ENCODE assay signal across 1 cellular context in the genomic region with DNA sequence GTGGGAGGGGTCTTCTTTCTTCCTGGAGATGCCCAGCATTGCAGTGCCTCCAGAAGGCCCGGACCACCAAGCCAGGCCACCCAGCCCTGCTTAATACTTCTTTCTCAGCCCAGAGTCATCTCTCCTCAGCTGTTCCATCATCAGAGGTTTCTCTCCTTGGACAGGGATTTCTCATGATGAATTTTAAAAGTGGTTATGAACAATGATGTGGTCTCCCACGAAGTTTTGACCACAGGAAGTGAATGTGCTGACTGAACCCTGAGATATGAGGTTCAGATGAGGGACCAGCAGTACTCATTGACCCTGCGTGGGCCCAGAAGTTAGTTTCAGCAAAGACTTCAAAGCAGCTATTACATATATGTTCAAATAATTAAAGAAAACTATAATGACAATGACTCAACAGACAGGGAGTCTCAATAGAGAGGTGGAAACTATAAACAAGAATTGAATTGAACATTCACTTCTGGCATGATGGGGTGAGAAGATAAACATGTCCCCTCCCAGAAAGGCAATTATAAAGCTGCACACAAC.
TF ChIP-seq lines count a peak whose summit lies in the region.

No MANE protein-coding gene starts in this region.

TF ChIP-seq in GM12878, 131 proteins besides CTCF, POLR2A, EP300 and RAD21 (continued from another document):
- TF ChIP-seq EED (IDR thresholded peaks at IDR 0.05; ENCODE audit: low read depth) = no peak
- no peak for TF ChIP-seq IRF4 (IDR thresholded peaks at IDR 0.05; ENCODE audit: low read depth, low read length)
- 0 out of 2 replicates have a peak, but pooled peaks have one; percentile 25 for TF ChIP-seq GABPA (IDR thresholded peaks at IDR 0.05; ENCODE audit: low read depth)
- no peak for TF ChIP-seq YY1 (IDR thresholded peaks at IDR 0.05; ENCODE audit: low read depth, low read length)
- peak; percentile 96 for TF ChIP-seq RUNX3 (IDR thresholded peaks at IDR 0.05; ENCODE audit: low read length)
- TF ChIP-seq IKZF1 (conservative IDR thresholded peaks at IDR 0.05) = no peak; the same call in 1 of the 2 replicates
- TF ChIP-seq SMC3 (IDR thresholded peaks at IDR 0.05; ENCODE audit: borderline replicate concordance, low read length) = no peak
- TF ChIP-seq SP1 (IDR thresholded peaks at IDR 0.05; ENCODE audit: low read depth, low read length) = no peak
- TF ChIP-seq NBN (IDR thresholded peaks at IDR 0.05) = no peak
- peak in 1 of 2 experiments; percentile 28; a peak in 1 of 4 replicates for TF ChIP-seq IKZF2 (IDR thresholded peaks at IDR 0.05)
- TF ChIP-seq BHLHE40 (IDR thresholded peaks at IDR 0.05; ENCODE audit: borderline replicate concordance in 1 of 2, low read depth in 2 of 2, low read length in 1 of 2) = peak; percentile 32 to 38; a peak in 1 of 4 replicates
- TF ChIP-seq HDGF (IDR thresholded peaks at IDR 0.05) = no peak
- peak; percentile 76 for TF ChIP-seq BCL11A (IDR thresholded peaks at IDR 0.05; ENCODE audit: low read depth, low read length)
- TF ChIP-seq CREB1 (IDR thresholded peaks at IDR 0.05; ENCODE audit: low read depth) = peak; percentile 41; the same call in 1 of the 2 replicates
- peak; percentile 36; the same call in 1 of the 2 replicates for TF ChIP-seq JUNB (IDR thresholded peaks at IDR 0.05)
- no peak for TF ChIP-seq SUZ12 (IDR thresholded peaks at IDR 0.05; ENCODE audit: unreplicated experiment)
- TF ChIP-seq POLR2AphosphoS5 (IDR thresholded peaks at IDR 0.05; ENCODE audit: low read length) = no peak
- TF ChIP-seq PML (IDR thresholded peaks at IDR 0.05; ENCODE audit: low read length) = no peak
- TF ChIP-seq, protein P1, sequence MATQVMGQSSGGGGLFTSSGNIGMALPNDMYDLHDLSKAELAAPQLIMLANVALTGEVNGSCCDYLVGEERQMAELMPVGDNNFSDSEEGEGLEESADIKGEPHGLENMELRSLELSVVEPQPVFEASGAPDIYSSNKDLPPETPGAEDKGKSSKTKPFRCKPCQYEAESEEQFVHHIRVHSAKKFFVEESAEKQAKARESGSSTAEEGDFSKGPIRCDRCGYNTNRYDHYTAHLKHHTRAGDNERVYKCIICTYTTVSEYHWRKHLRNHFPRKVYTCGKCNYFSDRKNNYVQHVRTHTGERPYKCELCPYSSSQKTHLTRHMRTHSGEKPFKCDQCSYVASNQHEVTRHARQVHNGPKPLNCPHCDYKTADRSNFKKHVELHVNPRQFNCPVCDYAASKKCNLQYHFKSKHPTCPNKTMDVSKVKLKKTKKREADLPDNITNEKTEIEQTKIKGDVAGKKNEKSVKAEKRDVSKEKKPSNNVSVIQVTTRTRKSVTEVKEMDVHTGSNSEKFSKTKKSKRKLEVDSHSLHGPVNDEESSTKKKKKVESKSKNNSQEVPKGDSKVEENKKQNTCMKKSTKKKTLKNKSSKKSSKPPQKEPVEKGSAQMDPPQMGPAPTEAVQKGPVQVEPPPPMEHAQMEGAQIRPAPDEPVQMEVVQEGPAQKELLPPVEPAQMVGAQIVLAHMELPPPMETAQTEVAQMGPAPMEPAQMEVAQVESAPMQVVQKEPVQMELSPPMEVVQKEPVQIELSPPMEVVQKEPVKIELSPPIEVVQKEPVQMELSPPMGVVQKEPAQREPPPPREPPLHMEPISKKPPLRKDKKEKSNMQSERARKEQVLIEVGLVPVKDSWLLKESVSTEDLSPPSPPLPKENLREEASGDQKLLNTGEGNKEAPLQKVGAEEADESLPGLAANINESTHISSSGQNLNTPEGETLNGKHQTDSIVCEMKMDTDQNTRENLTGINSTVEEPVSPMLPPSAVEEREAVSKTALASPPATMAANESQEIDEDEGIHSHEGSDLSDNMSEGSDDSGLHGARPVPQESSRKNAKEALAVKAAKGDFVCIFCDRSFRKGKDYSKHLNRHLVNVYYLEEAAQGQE (IDR thresholded peaks at IDR 0.05; ENCODE audit: low read depth, low read length) = no peak
- no peak for TF ChIP-seq POU2F2 (IDR thresholded peaks at IDR 0.05; ENCODE audit: borderline replicate concordance, low read depth, low read length)
- peak; percentile 72 for TF ChIP-seq NFIC (IDR thresholded peaks at IDR 0.05; ENCODE audit: low read depth, low read length)
- TF ChIP-seq, protein P2, sequence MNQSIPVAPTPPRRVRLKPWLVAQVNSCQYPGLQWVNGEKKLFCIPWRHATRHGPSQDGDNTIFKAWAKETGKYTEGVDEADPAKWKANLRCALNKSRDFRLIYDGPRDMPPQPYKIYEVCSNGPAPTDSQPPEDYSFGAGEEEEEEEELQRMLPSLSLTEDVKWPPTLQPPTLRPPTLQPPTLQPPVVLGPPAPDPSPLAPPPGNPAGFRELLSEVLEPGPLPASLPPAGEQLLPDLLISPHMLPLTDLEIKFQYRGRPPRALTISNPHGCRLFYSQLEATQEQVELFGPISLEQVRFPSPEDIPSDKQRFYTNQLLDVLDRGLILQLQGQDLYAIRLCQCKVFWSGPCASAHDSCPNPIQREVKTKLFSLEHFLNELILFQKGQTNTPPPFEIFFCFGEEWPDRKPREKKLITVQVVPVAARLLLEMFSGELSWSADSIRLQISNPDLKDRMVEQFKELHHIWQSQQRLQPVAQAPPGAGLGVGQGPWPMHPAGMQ (IDR thresholded peaks at IDR 0.05; ENCODE audit: borderline replicate concordance) = no peak
- TF ChIP-seq, protein P3, sequence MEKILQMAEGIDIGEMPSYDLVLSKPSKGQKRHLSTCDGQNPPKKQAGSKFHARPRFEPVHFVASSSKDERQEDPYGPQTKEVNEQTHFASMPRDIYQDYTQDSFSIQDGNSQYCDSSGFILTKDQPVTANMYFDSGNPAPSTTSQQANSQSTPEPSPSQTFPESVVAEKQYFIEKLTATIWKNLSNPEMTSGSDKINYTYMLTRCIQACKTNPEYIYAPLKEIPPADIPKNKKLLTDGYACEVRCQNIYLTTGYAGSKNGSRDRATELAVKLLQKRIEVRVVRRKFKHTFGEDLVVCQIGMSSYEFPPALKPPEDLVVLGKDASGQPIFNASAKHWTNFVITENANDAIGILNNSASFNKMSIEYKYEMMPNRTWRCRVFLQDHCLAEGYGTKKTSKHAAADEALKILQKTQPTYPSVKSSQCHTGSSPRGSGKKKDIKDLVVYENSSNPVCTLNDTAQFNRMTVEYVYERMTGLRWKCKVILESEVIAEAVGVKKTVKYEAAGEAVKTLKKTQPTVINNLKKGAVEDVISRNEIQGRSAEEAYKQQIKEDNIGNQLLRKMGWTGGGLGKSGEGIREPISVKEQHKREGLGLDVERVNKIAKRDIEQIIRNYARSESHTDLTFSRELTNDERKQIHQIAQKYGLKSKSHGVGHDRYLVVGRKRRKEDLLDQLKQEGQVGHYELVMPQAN (conservative IDR thresholded peaks at IDR 0.05) = no peak
- TF ChIP-seq YBX1 (IDR thresholded peaks at IDR 0.05) = no peak
- no peak for TF ChIP-seq NR2C1 (IDR thresholded peaks at IDR 0.05)
TF ChIP-seq in GM12878: peak in this region for 15.
